In genomic region chr2:71130325-71131260, GRCh38 we compare ENCODE assay signal across 8 cellular contexts. TPM values are rescaled to one million over a fixed set of nuclear protein-coding genes. Genes with fewer than 3 reads are reported as not detected.
DNase-seq lines count a peak whose midpoint lies in the region; ATAC-seq and TF ChIP-seq lines count a peak whose summit lies in the region.

A gene with protein sequence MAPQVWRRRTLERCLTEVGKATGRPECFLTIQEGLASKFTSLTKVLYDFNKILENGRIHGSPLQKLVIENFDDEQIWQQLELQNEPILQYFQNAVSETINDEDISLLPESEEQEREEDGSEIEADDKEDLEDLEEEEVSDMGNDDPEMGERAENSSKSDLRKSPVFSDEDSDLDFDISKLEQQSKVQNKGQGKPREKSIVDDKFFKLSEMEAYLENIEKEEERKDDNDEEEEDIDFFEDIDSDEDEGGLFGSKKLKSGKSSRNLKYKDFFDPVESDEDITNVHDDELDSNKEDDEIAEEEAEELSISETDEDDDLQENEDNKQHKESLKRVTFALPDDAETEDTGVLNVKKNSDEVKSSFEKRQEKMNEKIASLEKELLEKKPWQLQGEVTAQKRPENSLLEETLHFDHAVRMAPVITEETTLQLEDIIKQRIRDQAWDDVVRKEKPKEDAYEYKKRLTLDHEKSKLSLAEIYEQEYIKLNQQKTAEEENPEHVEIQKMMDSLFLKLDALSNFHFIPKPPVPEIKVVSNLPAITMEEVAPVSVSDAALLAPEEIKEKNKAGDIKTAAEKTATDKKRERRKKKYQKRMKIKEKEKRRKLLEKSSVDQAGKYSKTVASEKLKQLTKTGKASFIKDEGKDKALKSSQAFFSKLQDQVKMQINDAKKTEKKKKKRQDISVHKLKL (plus strand): TSS chr2:71130634. CDS start chr2:71130666, 32 bp downstream.

- peaks cover 0 to 10% (median 6%) of the 10 kb centered on the region in 5 donors for H3K36me3 Mint-ChIP-seq in naive thymus-derived CD4-positive, alpha-beta T cell
- no peaks in the 10 kb centered on the region for H3K36me3 Mint-ChIP-seq in stimulated activated memory B cell treated with anti-CD40 and anti-IgM and Interleukin-4, amounts not matched to agents 10 μg/mL and 1 μg/mL and 100 μg/mL, for 72 hours

- no peaks in the 10 kb centered on the region for H3K9me2 ChIP-seq in DOHH2 (replicated peaks; ENCODE audit: control insufficient read depth, low read length)

- no peaks in the 10 kb centered on the region for H3K27me3 Mint-ChIP-seq in naive thymus-derived CD4-positive, alpha-beta T cell
- H3K27me3 Mint-ChIP-seq in stimulated activated memory B cell treated with anti-CD40 and anti-IgM and Interleukin-4, amounts not matched to agents 10 μg/mL and 1 μg/mL and 100 μg/mL, for 72 hours = no peaks in the 10 kb centered on the region

- 0 out of 2 replicates have a peak, but pooled peaks cover 6% of the 10 kb centered on the region for H4K20me1 ChIP-seq in DOHH2 (ENCODE audit: control insufficient read depth, insufficient read depth, low read depth, low read length)
- no peaks in the 10 kb centered on the region for H4K20me1 ChIP-seq in fibroblast of lung (ENCODE audit: control insufficient read depth, extremely low read depth, insufficient read depth, low read length)

- POLR2A ChIA-PET in naive thymus-derived CD4-positive, alpha-beta T cell (lab: Charles Lee) = interaction anchor here (0.5 to 6.0 kb wide), 11 partner anchors 9 to 837 kb away, joined by 3 to 114 read pairs (median 5); partner anchors contain the start of genes NAGK, PAIP2B, SNRPG and ZNF638

- H3K4me3 Mint-ChIP-seq in naive thymus-derived CD4-positive, alpha-beta T cell = no peak within 1 kb of the TSS
- H3K4me3 Mint-ChIP-seq in stimulated activated memory B cell treated with anti-CD40 and anti-IgM and Interleukin-4, amounts not matched to agents 10 μg/mL and 1 μg/mL and 100 μg/mL, for 72 hours = no peak within 1 kb of the TSS

- intact Hi-C loops in naive thymus-derived CD4-positive, alpha-beta T cell (cut with micrococcal nuclease) = loop anchor here (1.0 to 5.0 kb wide), 12 partner anchors 30 to 1941 kb away; partner anchors contain the start of genes NAGK (in 2 of the 2), PAIP2B (in 2 of the 2), C2orf42 (in 1 of the 2) and FAM136A (in 1 of the 2)

- ATAC-seq in GM21737 (IDR thresholded peaks at IDR 0.05; ENCODE audit: unreplicated experiment) = peak; percentile 88
- ATAC-seq in naive thymus-derived CD4-positive, alpha-beta T cell = peak; percentile 92
- ATAC-seq in stimulated activated memory B cell treated with anti-CD40 and anti-IgM and Interleukin-4, amounts not matched to agents 10 μg/mL and 1 μg/mL and 100 μg/mL, for 72 hours = peak; percentile 98

- no peaks in the 10 kb centered on the region for H3K9me3 Mint-ChIP-seq in naive thymus-derived CD4-positive, alpha-beta T cell
- no peaks in the 10 kb centered on the region for H3K9me3 Mint-ChIP-seq in stimulated activated memory B cell treated with anti-CD40 and anti-IgM and Interleukin-4, amounts not matched to agents 10 μg/mL and 1 μg/mL and 100 μg/mL, for 72 hours

- in situ Hi-C loops in KBM-7 (cut with MboI; ENCODE audit: low pct_unique_long_range_greater_than_20kb, low sequenced_read_pairs) = no loop called here

- CTCF ChIA-PET in naive thymus-derived CD4-positive, alpha-beta T cell (lab: Charles Lee) = interaction anchor here (0.7 to 1.9 kb wide), 3 partner anchors 60 to 97 kb away, joined by 4 to 5 read pairs (median 4); partner anchors contain the start of genes NAGK and PAIP2B

- no peaks in the 10 kb centered on the region for H3F3A ChIP-seq in DOHH2 (ENCODE audit: control insufficient read depth, insufficient read depth)

- H3K4me1 Mint-ChIP-seq in naive thymus-derived CD4-positive, alpha-beta T cell = peaks cover 3 to 31% (median 24%) of the 10 kb centered on the region in 7 donors
- peaks cover 7% of the 10 kb centered on the region for H3K4me1 Mint-ChIP-seq in stimulated activated memory B cell treated with anti-CD40 and anti-IgM and Interleukin-4, amounts not matched to agents 10 μg/mL and 1 μg/mL and 100 μg/mL, for 72 hours

- no peaks in the 10 kb centered on the region for H3K9me3 ChIP-seq in DOHH2 (ENCODE audit: control insufficient read depth, insufficient read depth, low read length)
- no peaks in the 10 kb centered on the region for H3K9me3 ChIP-seq in fibroblast of lung (ENCODE audit: control insufficient read depth, insufficient read depth, low read depth, low read length)
- H3K9me3 ChIP-seq in naive thymus-derived CD4-positive, alpha-beta T cell (ENCODE audit: control insufficient read depth in 2 of 3, low read length in 3 of 3) = no peaks in the 10 kb centered on the region

- H3K4me1 ChIP-seq in DOHH2 (ENCODE audit: control insufficient read depth, low read length) (peaks cover 34% of the 10 kb centered on the region), fibroblast of lung (ENCODE audit: control insufficient read depth, extremely low read depth, insufficient read depth, low read length) (peaks cover 5% of the 10 kb centered on the region)
- H3K4me1 ChIP-seq in naive thymus-derived CD4-positive, alpha-beta T cell (ENCODE audit: control insufficient read depth in 2 of 2, insufficient read depth in 2 of 2, low read length in 2 of 2) = peaks cover 21 to 22% of the 10 kb centered on the region in 2 donors

- peak within 1 kb of the TSS; percentile 98 for H3K4me3 ChIP-seq in DOHH2 (ENCODE audit: low read length)
- peak within 1 kb of the TSS; percentile 54 to 99 (median 82) for H3K4me3 ChIP-seq in fibroblast of lung (replicated peaks in 1 of 4; ENCODE audit: control extremely low read depth in 1 of 4, insufficient read depth in 1 of 4, low read depth in 3 of 4, low read length in 4 of 4)
- peak within 1 kb of the TSS; percentile 74 for H3K4me3 ChIP-seq in naive thymus-derived CD4-positive, alpha-beta T cell (ENCODE audit: low read length)

- peaks cover 78% of the 10 kb centered on the region for H3K79me2 ChIP-seq in DOHH2 (ENCODE audit: control insufficient read depth, low read length)
- H3K79me2 ChIP-seq in fibroblast of lung (ENCODE audit: control insufficient read depth, insufficient read depth, low read length) = peaks cover 38% of the 10 kb centered on the region

- H3K27me3 ChIP-seq in DOHH2 (ENCODE audit: control insufficient read depth, low read length) (no peaks in the 10 kb centered on the region), fibroblast of lung (ENCODE audit: control insufficient read depth, insufficient read depth, low read length) (no peaks in the 10 kb centered on the region)
- no peaks in the 10 kb centered on the region for H3K27me3 ChIP-seq in naive thymus-derived CD4-positive, alpha-beta T cell (ENCODE audit: control insufficient read depth in 2 of 2, insufficient read depth in 2 of 2, low read length in 2 of 2)

- H3K4me2 ChIP-seq in DOHH2 (ENCODE audit: low read length) (peak within 1 kb of the TSS; percentile 94), fibroblast of lung (ENCODE audit: extremely low read depth, insufficient read depth, low read length) (peak within 1 kb of the TSS; percentile 100)

- H3K27ac ChIP-seq in DOHH2 (ENCODE audit: low read depth, low read length) (peak within 1 kb of the TSS; percentile 69), fibroblast of lung (ENCODE audit: insufficient read depth, low read length) (peak within 1 kb of the TSS; percentile 87)
- peak within 1 kb of the TSS; percentile 87 for H3K27ac ChIP-seq in naive thymus-derived CD4-positive, alpha-beta T cell (ENCODE audit: low read depth, low read length)

- H3K27ac Mint-ChIP-seq in naive thymus-derived CD4-positive, alpha-beta T cell = no peak within 1 kb of the TSS
- H3K27ac Mint-ChIP-seq in stimulated activated memory B cell treated with anti-CD40 and anti-IgM and Interleukin-4, amounts not matched to agents 10 μg/mL and 1 μg/mL and 100 μg/mL, for 72 hours = no peak within 1 kb of the TSS

- peaks cover 56% of the 10 kb centered on the region for H3K36me3 ChIP-seq in DOHH2 (ENCODE audit: control insufficient read depth, low read length)
- H3K36me3 ChIP-seq in fibroblast of lung (ENCODE audit: control insufficient read depth, insufficient read depth, low read length) = peaks cover 2% of the 10 kb centered on the region
- H3K36me3 ChIP-seq in naive thymus-derived CD4-positive, alpha-beta T cell (ENCODE audit: control insufficient read depth in 2 of 3, insufficient read depth in 3 of 3, low read length in 3 of 3) = peaks cover 4 to 21% (median 13%) of the 10 kb centered on the region in 3 experiments

- TF ChIP-seq CTCF in DOHH2 (IDR thresholded peaks at IDR 0.05; ENCODE audit: low read depth, low read length, poor library complexity, severe bottlenecking) = no peak
- TF ChIP-seq CTCF in fibroblast of lung (conservative IDR thresholded peaks at IDR 0.05 in 1 of 2, IDR thresholded peaks at IDR 0.05 in 1 of 2; ENCODE audit: low read depth in 1 of 2, low read length in 2 of 2) = no peak

- peak within 1 kb of the TSS; percentile 89 for H3K9ac ChIP-seq in fibroblast of lung (ENCODE audit: insufficient read depth, low read length)

- DNase-seq in KBM-7 (peak; percentile 96), RKO (ENCODE audit: low spot score) (peak; percentile 90), activated T-helper 1 cell treated with Interleukin-2 at 50 U/mL for 16 hours (ENCODE audit: low read depth) (peak; percentile 81), fibroblast of lung (ENCODE audit: low read depth in 2 of 2) (peak; percentile 89 to 92)
- DNase-seq in naive thymus-derived CD4-positive, alpha-beta T cell = peak; percentile 81 to 91 (median 89)

- peak within 1 kb of the TSS; percentile 95 for H2AFZ ChIP-seq in fibroblast of lung (ENCODE audit: low read length)

RNA-seq across cellular contexts. Expression of the gene that starts here (rescaled TPM):
- total RNA-seq in fibroblast of lung = 14.7 and 19.3 TPM in 2 replicates
- polyA plus RNA-seq in fibroblast of lung = 23.8 and 26.2 TPM in 2 replicates
- 19.6 and 21.4 TPM in 2 replicates for polyA plus RNA-seq in fibroblast of lung (2012)
- 0.27 and 0.78 TPM in 2 replicates for polyA minus RNA-seq in fibroblast of lung (ENCODE audit: low replicate concordance)
- 10 to 100 TPM; 28.2 to 58.9 (median 43.8) TPM for total RNA-seq in naive thymus-derived CD4-positive, alpha-beta T cell
- polyA plus RNA-seq in naive thymus-derived CD4-positive, alpha-beta T cell = 10 to 100 TPM; 24.4 to 34.5 TPM

Comparison
In these comparisons a context has a peak if more than half of its experiments do, and no peak if none do; other contexts are left out.
1. Peak in every context shown above with its lines: DNase-seq, ATAC-seq, H3K4me3 ChIP-seq and H3K27ac ChIP-seq.